ENCODE assay signal across 20 cellular contexts in the genomic region with DNA sequence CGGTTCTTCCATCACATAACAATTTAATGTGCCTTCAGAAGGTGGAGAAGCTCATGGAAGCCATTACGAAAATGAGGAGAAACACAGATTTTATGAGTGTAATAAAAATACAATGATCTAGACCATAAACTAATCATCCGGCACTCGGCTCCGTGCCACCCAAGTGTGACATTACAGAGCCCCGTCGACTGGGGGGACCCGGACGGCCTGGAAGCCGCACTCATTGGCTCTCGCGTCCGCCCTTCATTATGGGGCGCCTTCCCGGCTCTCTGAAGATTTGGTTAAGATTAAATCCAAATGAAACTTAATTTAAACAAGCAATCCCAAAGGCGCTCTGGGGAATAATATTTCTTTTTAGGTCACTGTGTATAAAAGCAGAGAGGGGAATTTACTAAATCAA.
"Had no signal": no experiment of that assay in that cellular context is flagged by ENCODE, and none has a peak within 500 bp of the region (broad histone marks: within the 10 kb centered on the region; RNA-seq: fewer than 3 reads in every experiment).

No MANE protein-coding gene starts in this region.

- H3K9me3 Mint-ChIP-seq: naive thymus-derived CD8-positive, alpha-beta T cell; neural progenitor cell; stimulated activated effector memory CD8-positive, alpha-beta T cell treated with anti-CD3 and anti-CD28 coated beads, Interleukin-12 subunit alpha, Interleukin-12 subunit beta, amount 100 ng/mL, for 72 hours had no signal

- ATAC-seq: left lobe of liver; naive thymus-derived CD8-positive, alpha-beta T cell; right cardiac atrium; stimulated activated effector memory CD8-positive, alpha-beta T cell treated with anti-CD3 and anti-CD28 coated beads, Interleukin-12 subunit alpha, Interleukin-12 subunit beta, amount 100 ng/mL, for 72 hours; stimulated activated naive CD8-positive, alpha-beta T cell treated with anti-CD3 and anti-CD28 coated beads, Interleukin-15, Interleukin-2, amounts not matched to agents 100 U/mL and 50 U/mL, for 24 hours had no signal

- H3K27me3 ChIP-seq: dorsolateral prefrontal cortex, hepatocyte, ovary, tibial nerve had no signal

- DNase-seq: cortex of kidney; effector CD8-positive, alpha-beta T cell; foreskin melanocyte; head of caudate nucleus; mammary epithelial cell; naive thymus-derived CD8-positive, alpha-beta T cell; nucleus accumbens; ovary; right cardiac atrium; small intestine; stimulated activated CD4-positive, alpha-beta T cell treated with anti-CD3 and anti-CD28 coated beads, Interleukin-2, amount 100 ng/mL, for 48 hours; stimulated activated CD8-positive, alpha-beta memory T cell treated with anti-CD3 and anti-CD28 coated beads, Interleukin-4, amount 100 ng/mL, for 48 hours; stimulated activated naive CD8-positive, alpha-beta T cell treated with anti-CD3 and anti-CD28 coated beads, Interleukin-15, Interleukin-2, amounts not matched to agents 100 U/mL and 50 U/mL, for 24 hours had no signal

- H3K4me2 ChIP-seq: hepatocyte, neural progenitor cell had no signal

- H3K4me3 Mint-ChIP-seq: naive thymus-derived CD8-positive, alpha-beta T cell; neural progenitor cell; stimulated activated effector memory CD8-positive, alpha-beta T cell treated with anti-CD3 and anti-CD28 coated beads, Interleukin-12 subunit alpha, Interleukin-12 subunit beta, amount 100 ng/mL, for 72 hours had no signal

- H2AFZ ChIP-seq: hepatocyte, neural progenitor cell had no signal

- H3K9ac ChIP-seq: neural progenitor cell had no signal

- H3K36me3 Mint-ChIP-seq: naive thymus-derived CD8-positive, alpha-beta T cell had no signal

- H3K79me2 ChIP-seq: hepatocyte had no signal

- H3K36me3 ChIP-seq: neural progenitor cell, ovary, tibial nerve had no signal

- H3K4me1 ChIP-seq: tibial nerve had no signal

- H3K27ac ChIP-seq: dorsolateral prefrontal cortex, hepatocyte, neural progenitor cell, ovary, tibial nerve had no signal

- H3K4me3 ChIP-seq: dorsolateral prefrontal cortex, hepatocyte, neural progenitor cell, ovary, tibial nerve had no signal

- H3K27ac Mint-ChIP-seq: neural progenitor cell; progenitor cell of endocrine pancreas; stimulated activated effector memory CD8-positive, alpha-beta T cell treated with anti-CD3 and anti-CD28 coated beads, Interleukin-12 subunit alpha, Interleukin-12 subunit beta, amount 100 ng/mL, for 72 hours had no signal

- H3K9me3 ChIP-seq: ovary, tibial nerve had no signal
